In genomic region chr4:3302164-3302785, GRCh38 we compare ENCODE assay signal across 8 cellular contexts. TPM values are rescaled to one million over a fixed set of nuclear protein-coding genes. Genes with fewer than 3 reads are reported as not detected.
DNase-seq lines count a peak whose midpoint lies in the region; ATAC-seq and TF ChIP-seq lines count a peak whose summit lies in the region.

No MANE protein-coding gene starts in this region.

- H3K27me3 ChIP-seq in SK-N-SH (ENCODE audit: insufficient read depth) = no peaks in the 10 kb centered on the region

- no peak for TF ChIP-seq RAD21 in SK-N-SH (IDR thresholded peaks at IDR 0.05; ENCODE audit: low read length)

- H3K27ac Mint-ChIP-seq in activated naive CD8-positive, alpha-beta T cell treated with anti-CD3 and anti-CD28 coated beads, Interleukin-2, amount 50 U/mL, for 24 hours = peak overlapping the region; percentile 67

- peaks cover 2% of the 10 kb centered on the region for H3F3A ChIP-seq in SK-N-SH (replicated peaks; ENCODE audit: insufficient read depth)

- peaks cover 86% of the 10 kb centered on the region for H4K20me1 ChIP-seq in SK-N-SH (ENCODE audit: insufficient read depth)

- no peak for TF ChIP-seq EP300 in SK-N-SH (IDR thresholded peaks at IDR 0.05; ENCODE audit: borderline replicate concordance in 1 of 2, low read depth in 1 of 2, low read length in 1 of 2)

- no peaks in the 10 kb centered on the region for H3K9me3 ChIP-seq in SK-N-SH

- H3K9ac ChIP-seq in SK-N-SH = no peak overlapping the region

- CTCF ChIA-PET in SK-N-SH (lab: Yijun Ruan, JAX) = no interaction called here

- H3K27me3 Mint-ChIP-seq in activated naive CD8-positive, alpha-beta T cell treated with anti-CD3 and anti-CD28 coated beads, Interleukin-2, amount 50 U/mL, for 24 hours = peaks cover 13% of the 10 kb centered on the region

- peak; percentile 95 for ATAC-seq in activated naive CD8-positive, alpha-beta T cell treated with anti-CD3 and anti-CD28 coated beads, Interleukin-2, amount 50 U/mL, for 24 hours
- ATAC-seq in HG02763 (IDR thresholded peaks at IDR 0.05; ENCODE audit: unreplicated experiment) = no peak

- no peak overlapping the region for H3K4me2 ChIP-seq in SK-N-SH

- no peak overlapping the region for H3K4me3 ChIP-seq in GM12865 (ENCODE audit: low read depth, low read length)
- no peak overlapping the region for H3K4me3 ChIP-seq in SK-N-SH (ENCODE audit: low read depth in 2 of 2, low read length in 1 of 2)

- TF ChIP-seq CTCF in GM12865 (IDR thresholded peaks at IDR 0.05; ENCODE audit: insufficient read depth, low read depth, low read length, missing control alignments) = no peak
- TF ChIP-seq CTCF in SK-N-SH (IDR thresholded peaks at IDR 0.05) = no peak

- no peaks in the 10 kb centered on the region for H3K36me3 Mint-ChIP-seq in activated naive CD8-positive, alpha-beta T cell treated with anti-CD3 and anti-CD28 coated beads, Interleukin-2, amount 50 U/mL, for 24 hours (ENCODE audit: low read depth)

- 95% methylated on average over 10 of the region's 17 CpGs for WGBS in SK-N-SH (ENCODE audit: low lambda C conversion rate)

- H3K4me3 Mint-ChIP-seq in activated naive CD8-positive, alpha-beta T cell treated with anti-CD3 and anti-CD28 coated beads, Interleukin-2, amount 50 U/mL, for 24 hours = peak overlapping the region; percentile 76

- H2AFZ ChIP-seq in SK-N-SH (ENCODE audit: low read depth) = no peak overlapping the region

- peak; percentile 38 for DNase-seq in GM12865 (ENCODE audit: low read depth)
- peak; percentile 89 for DNase-seq in T-helper 22 cell (ENCODE audit: low read depth)
- DNase-seq in activated naive CD8-positive, alpha-beta T cell treated with anti-CD3 and anti-CD28 coated beads, Interleukin-2, amount 50 U/mL, for 24 hours = peak; percentile 79
- peak; percentile 78 for DNase-seq in stimulated activated CD4-positive, alpha-beta T cell treated with anti-CD3 and anti-CD28 coated beads, Interleukin-1b, Interleukin-23, amount 100 ng/mL, for 48 hours
- DNase-seq in NCI-H2107 treated with DMSO at 0.1 percent for 48 hours (lab: John Stamatoyannopoulos, UW; ENCODE audit: unreplicated experiment) = no peak
- DNase-seq in globus pallidus (ENCODE audit: low spot score) = no peak
- no peak for DNase-seq in SK-N-SH

- H3K4me1 Mint-ChIP-seq in activated naive CD8-positive, alpha-beta T cell treated with anti-CD3 and anti-CD28 coated beads, Interleukin-2, amount 50 U/mL, for 24 hours = peaks cover 52% of the 10 kb centered on the region

- peaks cover 7% of the 10 kb centered on the region for H3K9me3 Mint-ChIP-seq in activated naive CD8-positive, alpha-beta T cell treated with anti-CD3 and anti-CD28 coated beads, Interleukin-2, amount 50 U/mL, for 24 hours

- peaks cover 95% of the 10 kb centered on the region for H3K79me2 ChIP-seq in SK-N-SH (ENCODE audit: insufficient read depth)

- peaks cover 0 to 4% of the 10 kb centered on the region in 2 experiments for H3K36me3 ChIP-seq in SK-N-SH (replicated peaks in 1 of 2; ENCODE audit: control insufficient read depth in 1 of 2, insufficient read depth in 2 of 2, low read length in 1 of 2)

- no peaks in the 10 kb centered on the region for H3K9me2 ChIP-seq in SK-N-SH

- no peak overlapping the region for H3K27ac ChIP-seq in SK-N-SH (ENCODE audit: low read depth in 2 of 2, low read length in 1 of 2)

- H3K4me1 ChIP-seq in SK-N-SH (ENCODE audit: control insufficient read depth in 1 of 2, insufficient read depth in 2 of 2, low read depth in 1 of 2, low read length in 1 of 2) = peaks cover 16 to 36% of the 10 kb centered on the region in 2 experiments; a peak in 3 of 4 replicates

- POLR2A ChIA-PET in SK-N-SH (lab: Yijun Ruan, JAX) = no interaction called here

TF ChIP-seq in SK-N-SH, 30 proteins besides CTCF, POLR2A, EP300 and RAD21:
- TF ChIP-seq TAF1 (IDR thresholded peaks at IDR 0.05; ENCODE audit: borderline replicate concordance, low read depth, low read length) (no peak), RCOR1 (IDR thresholded peaks at IDR 0.05; ENCODE audit: low read length) (no peak), FOXM1 (IDR thresholded peaks at IDR 0.05; ENCODE audit: low read depth) (no peak), RFX5 (IDR thresholded peaks at IDR 0.05; ENCODE audit: low read length) (no peak)
TF ChIP-seq in SK-N-SH: peak in this region for 0.

RNA-seq across cellular contexts. Expression of gene RGS12, which starts 9.5 kb away (rescaled TPM):
- polyA plus RNA-seq in SK-N-SH (2012; rRNA removed) = 11.4 and 18.4 TPM in 2 replicates
- 7.2 and 9.5 TPM in 2 replicates for polyA plus RNA-seq in SK-N-SH (2012; cell fraction: cytosol; rRNA removed)
- 50.2 and 78.3 TPM in 2 replicates for polyA plus RNA-seq in SK-N-SH (2012; cell fraction: nucleus; rRNA removed)

RNA-seq across cellular contexts. Expression of gene MSANTD1, which starts 53.3 kb away (rescaled TPM):
- polyA plus RNA-seq in SK-N-SH (2012; rRNA removed) = 0.15 and 0.18 TPM in 2 replicates
- polyA plus RNA-seq in SK-N-SH (2012; cell fraction: cytosol; rRNA removed) = 0.07 and 0.08 TPM in 2 replicates
- polyA plus RNA-seq in SK-N-SH (2012; cell fraction: nucleus; rRNA removed) = 1.6 and 1.8 TPM in 2 replicates

Comparison
In these comparisons a context has a peak if more than half of its experiments do, and no peak if none do; other contexts are left out.
1. DNase-seq: peak in GM12865 (single experiment), T-helper 22 cell (single experiment), activated naive CD8-positive, alpha-beta T cell treated with anti-CD3 and anti-CD28 coated beads, Interleukin-2, amount 50 U/mL, for 24 hours (single experiment) and stimulated activated CD4-positive, alpha-beta T cell treated with anti-CD3 and anti-CD28 coated beads, Interleukin-1b, Interleukin-23, amount 100 ng/mL, for 48 hours (single experiment); none in NCI-H2107 treated with DMSO at 0.1 percent for 48 hours (single experiment), globus pallidus (single experiment) and SK-N-SH (single experiment).